ENCODE assay signal across 1 cellular context in the genomic region with DNA sequence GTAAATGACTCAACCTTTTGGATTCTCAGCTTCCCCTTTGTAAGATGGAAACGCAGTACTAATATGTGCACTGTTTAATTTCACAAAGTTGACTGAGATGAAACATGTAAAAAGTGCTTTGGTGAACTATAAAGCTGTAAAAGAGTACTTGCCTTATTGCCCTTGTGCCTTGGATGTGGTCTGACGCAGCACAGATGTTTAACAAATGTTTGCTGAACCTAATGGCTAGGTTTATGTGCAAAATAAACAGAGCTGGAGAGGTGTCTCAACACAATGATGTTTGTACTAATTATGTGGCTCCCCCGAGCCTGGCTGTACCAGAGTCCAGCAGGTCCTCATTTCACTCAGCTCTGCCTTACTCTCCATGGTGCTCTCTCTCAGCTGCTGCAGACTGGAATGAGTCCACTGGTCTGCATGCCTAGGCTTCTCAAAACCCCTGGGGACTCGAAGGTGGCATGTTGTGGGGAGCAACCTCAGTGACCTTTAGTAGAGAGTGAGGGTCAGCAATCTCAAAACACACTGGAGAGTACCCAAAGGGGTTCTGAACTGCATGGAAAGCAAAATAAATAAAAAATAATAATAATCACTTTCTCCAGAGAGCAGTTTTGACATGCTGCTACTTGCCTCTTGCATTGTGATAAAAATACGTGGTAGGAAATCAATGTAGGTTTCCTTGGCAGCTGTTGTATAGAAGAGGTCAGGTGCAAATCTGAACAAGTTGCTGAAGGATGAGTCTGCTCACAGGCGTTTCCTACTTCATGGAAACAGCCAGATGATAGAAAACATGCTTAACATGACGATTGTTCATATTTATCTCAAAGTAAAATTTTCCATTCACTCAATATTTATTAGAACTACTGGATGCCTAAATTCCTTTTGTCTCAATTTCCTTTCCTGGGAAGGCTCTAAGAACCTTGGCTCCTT.
A peak's percentile ranks its signal among the peaks of the same experiment; 100 is the strongest.
TF ChIP-seq lines count a peak whose summit lies in the region.

No MANE protein-coding gene starts in this region.

TF ChIP-seq in HepG2, 621 proteins besides CTCF, POLR2A, EP300 and RAD21 (continued from another document and continues in another):
- no peak for TF ChIP-seq SIN3B (IDR thresholded peaks at IDR 0.05; ENCODE audit: low read length)
- no peak for TF ChIP-seq ZBTB7B (CRISPR knock-in tag; IDR thresholded peaks at IDR 0.05)
- peak; percentile 31; the same call in 1 of the 2 replicates for TF ChIP-seq FOSL2 (CRISPR knock-in tag; IDR thresholded peaks at IDR 0.05)
- no peak for TF ChIP-seq MTF1 (CRISPR knock-in tag; IDR thresholded peaks at IDR 0.05)
- TF ChIP-seq ZNF138 (CRISPR knock-in tag; IDR thresholded peaks at IDR 0.05; ENCODE audit: low read depth) = no peak
- no peak for TF ChIP-seq ZNF777 (CRISPR knock-in tag; IDR thresholded peaks at IDR 0.05)
- TF ChIP-seq, protein P1, sequence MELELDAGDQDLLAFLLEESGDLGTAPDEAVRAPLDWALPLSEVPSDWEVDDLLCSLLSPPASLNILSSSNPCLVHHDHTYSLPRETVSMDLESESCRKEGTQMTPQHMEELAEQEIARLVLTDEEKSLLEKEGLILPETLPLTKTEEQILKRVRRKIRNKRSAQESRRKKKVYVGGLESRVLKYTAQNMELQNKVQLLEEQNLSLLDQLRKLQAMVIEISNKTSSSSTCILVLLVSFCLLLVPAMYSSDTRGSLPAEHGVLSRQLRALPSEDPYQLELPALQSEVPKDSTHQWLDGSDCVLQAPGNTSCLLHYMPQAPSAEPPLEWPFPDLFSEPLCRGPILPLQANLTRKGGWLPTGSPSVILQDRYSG (CRISPR knock-in tag; IDR thresholded peaks at IDR 0.05) = no peak
- no peak for TF ChIP-seq ZNF792 (CRISPR knock-in tag; IDR thresholded peaks at IDR 0.05)
- no peak for TF ChIP-seq FOXP1 (IDR thresholded peaks at IDR 0.05)
- TF ChIP-seq FOXP1 (CRISPR knock-in tag; IDR thresholded peaks at IDR 0.05) = peak; percentile 74
- no peak for TF ChIP-seq ZNF350 (CRISPR knock-in tag; IDR thresholded peaks at IDR 0.05; ENCODE audit: borderline replicate concordance, low read depth)
- TF ChIP-seq MIER2 (CRISPR knock-in tag; IDR thresholded peaks at IDR 0.05) = no peak
- TF ChIP-seq TCF12 (IDR thresholded peaks at IDR 0.05) = no peak
- TF ChIP-seq TCF12 (CRISPR knock-in tag; IDR thresholded peaks at IDR 0.05) = no peak
- no peak for TF ChIP-seq EHMT2 (IDR thresholded peaks at IDR 0.05; ENCODE audit: borderline replicate concordance, low read depth, low read length)
- no peak for TF ChIP-seq ZNF264 (CRISPR knock-in tag; IDR thresholded peaks at IDR 0.05)
- TF ChIP-seq ZNF850 (CRISPR knock-in tag; conservative IDR thresholded peaks at IDR 0.05) = no peak
- TF ChIP-seq, protein P2, sequence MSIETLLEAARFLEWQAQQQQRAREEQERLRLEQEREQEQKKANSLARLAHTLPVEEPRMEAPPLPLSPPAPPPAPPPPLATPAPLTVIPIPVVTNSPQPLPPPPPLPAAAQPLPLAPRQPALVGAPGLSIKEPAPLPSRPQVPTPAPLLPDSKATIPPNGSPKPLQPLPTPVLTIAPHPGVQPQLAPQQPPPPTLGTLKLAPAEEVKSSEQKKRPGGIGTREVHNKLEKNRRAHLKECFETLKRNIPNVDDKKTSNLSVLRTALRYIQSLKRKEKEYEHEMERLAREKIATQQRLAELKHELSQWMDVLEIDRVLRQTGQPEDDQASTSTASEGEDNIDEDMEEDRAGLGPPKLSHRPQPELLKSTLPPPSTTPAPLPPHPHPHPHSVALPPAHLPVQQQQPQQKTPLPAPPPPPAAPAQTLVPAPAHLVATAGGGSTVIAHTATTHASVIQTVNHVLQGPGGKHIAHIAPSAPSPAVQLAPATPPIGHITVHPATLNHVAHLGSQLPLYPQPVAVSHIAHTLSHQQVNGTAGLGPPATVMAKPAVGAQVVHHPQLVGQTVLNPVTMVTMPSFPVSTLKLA (IDR thresholded peaks at IDR 0.05) = no peak
- no peak for TF ChIP-seq ZNF296 (CRISPR knock-in tag; conservative IDR thresholded peaks at IDR 0.05)
- TF ChIP-seq ONECUT2 (CRISPR knock-in tag; IDR thresholded peaks at IDR 0.05) = no peak
- TF ChIP-seq, protein P3, sequence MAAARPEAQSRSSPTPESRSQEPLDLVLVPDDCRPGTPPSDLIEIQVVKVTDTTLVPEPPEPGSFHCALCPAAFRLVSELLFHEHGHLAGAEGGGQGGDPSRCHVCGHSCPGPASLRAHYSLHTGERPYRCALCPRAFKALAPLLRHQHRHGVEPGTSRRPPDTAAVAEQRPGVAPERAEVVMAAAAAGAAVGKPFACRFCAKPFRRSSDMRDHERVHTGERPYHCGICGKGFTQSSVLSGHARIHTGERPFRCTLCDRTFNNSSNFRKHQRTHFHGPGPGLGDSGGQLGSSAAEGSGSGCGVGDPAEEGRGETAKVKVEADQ (CRISPR knock-in tag; IDR thresholded peaks at IDR 0.05; ENCODE audit: borderline replicate concordance) = no peak
- TF ChIP-seq FOXO1 (CRISPR knock-in tag; IDR thresholded peaks at IDR 0.05) = peak; percentile 43; the same call in 1 of the 2 replicates
- no peak for TF ChIP-seq POLR2AphosphoS5 (IDR thresholded peaks at IDR 0.05; ENCODE audit: low read depth, low read length)
- no peak for TF ChIP-seq ZNF547 (CRISPR knock-in tag; IDR thresholded peaks at IDR 0.05)
- no peak for TF ChIP-seq CHD2 (IDR thresholded peaks at IDR 0.05; ENCODE audit: low read depth, low read length)
- no peak for TF ChIP-seq ZNF747 (CRISPR knock-in tag; IDR thresholded peaks at IDR 0.05; ENCODE audit: borderline replicate concordance)
- no peak for TF ChIP-seq CENPT (CRISPR knock-in tag; IDR thresholded peaks at IDR 0.05; ENCODE audit: low read depth)
- no peak for TF ChIP-seq JARID2 (CRISPR knock-in tag; IDR thresholded peaks at IDR 0.05; ENCODE audit: insufficient replicate concordance)
- TF ChIP-seq, protein P4, sequence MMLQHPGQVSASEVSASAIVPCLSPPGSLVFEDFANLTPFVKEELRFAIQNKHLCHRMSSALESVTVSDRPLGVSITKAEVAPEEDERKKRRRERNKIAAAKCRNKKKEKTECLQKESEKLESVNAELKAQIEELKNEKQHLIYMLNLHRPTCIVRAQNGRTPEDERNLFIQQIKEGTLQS (CRISPR knock-in tag; IDR thresholded peaks at IDR 0.05) = no peak
- TF ChIP-seq, protein P5, sequence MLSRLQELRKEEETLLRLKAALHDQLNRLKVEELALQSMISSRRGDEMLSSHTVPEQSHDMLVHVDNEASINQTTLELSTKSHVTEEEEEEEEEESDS (CRISPR knock-in tag; IDR thresholded peaks at IDR 0.05; ENCODE audit: borderline replicate concordance) = no peak
- TF ChIP-seq PPARG (CRISPR knock-in tag; conservative IDR thresholded peaks at IDR 0.05) = no peak
- TF ChIP-seq, protein P6, sequence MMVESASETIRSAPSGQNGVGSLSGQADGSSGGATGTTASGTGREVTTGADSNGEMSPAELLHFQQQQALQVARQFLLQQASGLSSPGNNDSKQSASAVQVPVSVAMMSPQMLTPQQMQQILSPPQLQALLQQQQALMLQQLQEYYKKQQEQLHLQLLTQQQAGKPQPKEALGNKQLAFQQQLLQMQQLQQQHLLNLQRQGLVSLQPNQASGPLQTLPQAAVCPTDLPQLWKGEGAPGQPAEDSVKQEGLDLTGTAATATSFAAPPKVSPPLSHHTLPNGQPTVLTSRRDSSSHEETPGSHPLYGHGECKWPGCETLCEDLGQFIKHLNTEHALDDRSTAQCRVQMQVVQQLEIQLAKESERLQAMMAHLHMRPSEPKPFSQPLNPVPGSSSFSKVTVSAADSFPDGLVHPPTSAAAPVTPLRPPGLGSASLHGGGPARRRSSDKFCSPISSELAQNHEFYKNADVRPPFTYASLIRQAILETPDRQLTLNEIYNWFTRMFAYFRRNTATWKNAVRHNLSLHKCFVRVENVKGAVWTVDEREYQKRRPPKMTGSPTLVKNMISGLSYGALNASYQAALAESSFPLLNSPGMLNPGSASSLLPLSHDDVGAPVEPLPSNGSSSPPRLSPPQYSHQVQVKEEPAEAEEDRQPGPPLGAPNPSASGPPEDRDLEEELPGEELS (CRISPR knock-in tag; IDR thresholded peaks at IDR 0.05) = peak; percentile 70
- no peak for TF ChIP-seq NR2C2 (CRISPR knock-in tag; IDR thresholded peaks at IDR 0.05; ENCODE audit: borderline replicate concordance)
- no peak for TF ChIP-seq ZFP41 (CRISPR knock-in tag; IDR thresholded peaks at IDR 0.05; ENCODE audit: borderline replicate concordance)
- TF ChIP-seq ZNF720 (CRISPR knock-in tag; IDR thresholded peaks at IDR 0.05) = no peak
- no peak for TF ChIP-seq SUZ12 (IDR thresholded peaks at IDR 0.05; ENCODE audit: low read depth, low read length)
- TF ChIP-seq, protein P7, sequence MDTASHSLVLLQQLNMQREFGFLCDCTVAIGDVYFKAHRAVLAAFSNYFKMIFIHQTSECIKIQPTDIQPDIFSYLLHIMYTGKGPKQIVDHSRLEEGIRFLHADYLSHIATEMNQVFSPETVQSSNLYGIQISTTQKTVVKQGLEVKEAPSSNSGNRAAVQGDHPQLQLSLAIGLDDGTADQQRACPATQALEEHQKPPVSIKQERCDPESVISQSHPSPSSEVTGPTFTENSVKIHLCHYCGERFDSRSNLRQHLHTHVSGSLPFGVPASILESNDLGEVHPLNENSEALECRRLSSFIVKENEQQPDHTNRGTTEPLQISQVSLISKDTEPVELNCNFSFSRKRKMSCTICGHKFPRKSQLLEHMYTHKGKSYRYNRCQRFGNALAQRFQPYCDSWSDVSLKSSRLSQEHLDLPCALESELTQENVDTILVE (CRISPR knock-in tag; IDR thresholded peaks at IDR 0.05) = no peak
- no peak for TF ChIP-seq DNMT1 (CRISPR knock-in tag; IDR thresholded peaks at IDR 0.05)
- no peak for TF ChIP-seq SPEN (CRISPR knock-in tag; IDR thresholded peaks at IDR 0.05; ENCODE audit: low read depth)
- no peak for TF ChIP-seq ZNF530 (CRISPR knock-in tag; IDR thresholded peaks at IDR 0.05; ENCODE audit: low read depth)
- no peak for TF ChIP-seq ZNF841 (CRISPR knock-in tag; IDR thresholded peaks at IDR 0.05; ENCODE audit: borderline replicate concordance)
- no peak for TF ChIP-seq GPN1 (CRISPR knock-in tag; IDR thresholded peaks at IDR 0.05; ENCODE audit: borderline replicate concordance)
- no peak for TF ChIP-seq ZEB1 (IDR thresholded peaks at IDR 0.05; ENCODE audit: insufficient replicate concordance, low read depth)
- TF ChIP-seq, protein P8, sequence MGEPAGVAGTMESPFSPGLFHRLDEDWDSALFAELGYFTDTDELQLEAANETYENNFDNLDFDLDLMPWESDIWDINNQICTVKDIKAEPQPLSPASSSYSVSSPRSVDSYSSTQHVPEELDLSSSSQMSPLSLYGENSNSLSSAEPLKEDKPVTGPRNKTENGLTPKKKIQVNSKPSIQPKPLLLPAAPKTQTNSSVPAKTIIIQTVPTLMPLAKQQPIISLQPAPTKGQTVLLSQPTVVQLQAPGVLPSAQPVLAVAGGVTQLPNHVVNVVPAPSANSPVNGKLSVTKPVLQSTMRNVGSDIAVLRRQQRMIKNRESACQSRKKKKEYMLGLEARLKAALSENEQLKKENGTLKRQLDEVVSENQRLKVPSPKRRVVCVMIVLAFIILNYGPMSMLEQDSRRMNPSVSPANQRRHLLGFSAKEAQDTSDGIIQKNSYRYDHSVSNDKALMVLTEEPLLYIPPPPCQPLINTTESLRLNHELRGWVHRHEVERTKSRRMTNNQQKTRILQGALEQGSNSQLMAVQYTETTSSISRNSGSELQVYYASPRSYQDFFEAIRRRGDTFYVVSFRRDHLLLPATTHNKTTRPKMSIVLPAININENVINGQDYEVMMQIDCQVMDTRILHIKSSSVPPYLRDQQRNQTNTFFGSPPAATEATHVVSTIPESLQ (CRISPR knock-in tag; conservative IDR thresholded peaks at IDR 0.05) = no peak
- TF ChIP-seq, protein P9, sequence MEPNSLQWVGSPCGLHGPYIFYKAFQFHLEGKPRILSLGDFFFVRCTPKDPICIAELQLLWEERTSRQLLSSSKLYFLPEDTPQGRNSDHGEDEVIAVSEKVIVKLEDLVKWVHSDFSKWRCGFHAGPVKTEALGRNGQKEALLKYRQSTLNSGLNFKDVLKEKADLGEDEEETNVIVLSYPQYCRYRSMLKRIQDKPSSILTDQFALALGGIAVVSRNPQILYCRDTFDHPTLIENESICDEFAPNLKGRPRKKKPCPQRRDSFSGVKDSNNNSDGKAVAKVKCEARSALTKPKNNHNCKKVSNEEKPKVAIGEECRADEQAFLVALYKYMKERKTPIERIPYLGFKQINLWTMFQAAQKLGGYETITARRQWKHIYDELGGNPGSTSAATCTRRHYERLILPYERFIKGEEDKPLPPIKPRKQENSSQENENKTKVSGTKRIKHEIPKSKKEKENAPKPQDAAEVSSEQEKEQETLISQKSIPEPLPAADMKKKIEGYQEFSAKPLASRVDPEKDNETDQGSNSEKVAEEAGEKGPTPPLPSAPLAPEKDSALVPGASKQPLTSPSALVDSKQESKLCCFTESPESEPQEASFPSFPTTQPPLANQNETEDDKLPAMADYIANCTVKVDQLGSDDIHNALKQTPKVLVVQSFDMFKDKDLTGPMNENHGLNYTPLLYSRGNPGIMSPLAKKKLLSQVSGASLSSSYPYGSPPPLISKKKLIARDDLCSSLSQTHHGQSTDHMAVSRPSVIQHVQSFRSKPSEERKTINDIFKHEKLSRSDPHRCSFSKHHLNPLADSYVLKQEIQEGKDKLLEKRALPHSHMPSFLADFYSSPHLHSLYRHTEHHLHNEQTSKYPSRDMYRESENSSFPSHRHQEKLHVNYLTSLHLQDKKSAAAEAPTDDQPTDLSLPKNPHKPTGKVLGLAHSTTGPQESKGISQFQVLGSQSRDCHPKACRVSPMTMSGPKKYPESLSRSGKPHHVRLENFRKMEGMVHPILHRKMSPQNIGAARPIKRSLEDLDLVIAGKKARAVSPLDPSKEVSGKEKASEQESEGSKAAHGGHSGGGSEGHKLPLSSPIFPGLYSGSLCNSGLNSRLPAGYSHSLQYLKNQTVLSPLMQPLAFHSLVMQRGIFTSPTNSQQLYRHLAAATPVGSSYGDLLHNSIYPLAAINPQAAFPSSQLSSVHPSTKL (CRISPR knock-in tag; IDR thresholded peaks at IDR 0.05) = peak; percentile 58
- no peak for TF ChIP-seq YY1 (IDR thresholded peaks at IDR 0.05; ENCODE audit: insufficient read depth, insufficient replicate concordance, low read depth, low read length)
- TF ChIP-seq ZFYVE20 (CRISPR knock-in tag; IDR thresholded peaks at IDR 0.05; ENCODE audit: borderline replicate concordance, low read depth) = no peak
